Comparison of ENCODE assay signal across 1 cellular context in the genomic region with DNA sequence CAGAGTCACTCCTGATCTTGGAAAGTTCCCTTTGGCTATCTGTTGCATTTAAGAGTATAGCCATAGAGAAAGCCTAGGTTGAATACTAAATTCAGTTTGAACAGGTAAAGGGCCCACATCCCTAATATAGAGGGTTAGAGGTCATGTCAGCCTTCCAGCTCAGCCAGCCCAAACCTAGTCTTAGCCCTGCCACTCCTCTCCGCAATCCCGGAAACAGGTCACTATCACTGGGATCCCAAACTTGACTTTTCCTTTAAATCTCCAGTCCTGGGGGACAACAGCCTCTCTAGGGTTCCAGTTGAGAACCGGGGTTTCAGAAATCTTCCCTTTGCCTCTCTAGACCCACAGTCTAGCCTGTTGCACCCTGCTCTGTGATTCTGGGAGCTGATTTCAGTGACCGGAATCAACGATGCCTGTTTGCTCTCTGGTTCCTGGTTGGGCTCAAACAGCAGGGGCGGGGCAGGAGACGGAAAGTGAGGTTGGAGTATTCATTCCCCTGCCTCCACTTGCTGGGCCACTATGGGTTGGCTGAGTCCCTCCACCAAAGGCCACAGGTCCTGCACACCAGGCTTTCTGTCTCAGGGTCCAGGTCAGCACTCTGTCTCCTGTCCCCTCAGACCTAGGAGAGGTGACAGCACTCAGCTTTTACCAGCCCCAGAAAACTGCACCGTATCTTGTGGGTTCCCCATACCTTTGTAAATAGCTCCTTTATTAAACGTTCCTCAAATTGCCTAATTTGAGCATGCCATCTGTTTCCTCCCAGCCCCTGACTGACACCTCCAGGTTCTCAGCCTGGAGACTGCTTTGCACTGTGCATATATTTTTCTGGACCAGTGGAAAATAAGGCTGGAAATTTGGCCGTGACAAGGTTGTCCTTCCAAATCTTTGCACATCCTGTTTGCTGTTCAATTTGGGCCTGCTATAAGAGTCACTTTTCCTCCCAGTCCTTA.
TF ChIP-seq lines count a peak whose summit lies in the region.

No MANE protein-coding gene starts in this region.

TF ChIP-seq in GM23338, 12 proteins besides CTCF, POLR2A, EP300 and RAD21 (continued from another document):
- TF ChIP-seq, protein P1, sequence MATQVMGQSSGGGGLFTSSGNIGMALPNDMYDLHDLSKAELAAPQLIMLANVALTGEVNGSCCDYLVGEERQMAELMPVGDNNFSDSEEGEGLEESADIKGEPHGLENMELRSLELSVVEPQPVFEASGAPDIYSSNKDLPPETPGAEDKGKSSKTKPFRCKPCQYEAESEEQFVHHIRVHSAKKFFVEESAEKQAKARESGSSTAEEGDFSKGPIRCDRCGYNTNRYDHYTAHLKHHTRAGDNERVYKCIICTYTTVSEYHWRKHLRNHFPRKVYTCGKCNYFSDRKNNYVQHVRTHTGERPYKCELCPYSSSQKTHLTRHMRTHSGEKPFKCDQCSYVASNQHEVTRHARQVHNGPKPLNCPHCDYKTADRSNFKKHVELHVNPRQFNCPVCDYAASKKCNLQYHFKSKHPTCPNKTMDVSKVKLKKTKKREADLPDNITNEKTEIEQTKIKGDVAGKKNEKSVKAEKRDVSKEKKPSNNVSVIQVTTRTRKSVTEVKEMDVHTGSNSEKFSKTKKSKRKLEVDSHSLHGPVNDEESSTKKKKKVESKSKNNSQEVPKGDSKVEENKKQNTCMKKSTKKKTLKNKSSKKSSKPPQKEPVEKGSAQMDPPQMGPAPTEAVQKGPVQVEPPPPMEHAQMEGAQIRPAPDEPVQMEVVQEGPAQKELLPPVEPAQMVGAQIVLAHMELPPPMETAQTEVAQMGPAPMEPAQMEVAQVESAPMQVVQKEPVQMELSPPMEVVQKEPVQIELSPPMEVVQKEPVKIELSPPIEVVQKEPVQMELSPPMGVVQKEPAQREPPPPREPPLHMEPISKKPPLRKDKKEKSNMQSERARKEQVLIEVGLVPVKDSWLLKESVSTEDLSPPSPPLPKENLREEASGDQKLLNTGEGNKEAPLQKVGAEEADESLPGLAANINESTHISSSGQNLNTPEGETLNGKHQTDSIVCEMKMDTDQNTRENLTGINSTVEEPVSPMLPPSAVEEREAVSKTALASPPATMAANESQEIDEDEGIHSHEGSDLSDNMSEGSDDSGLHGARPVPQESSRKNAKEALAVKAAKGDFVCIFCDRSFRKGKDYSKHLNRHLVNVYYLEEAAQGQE (IDR thresholded peaks at IDR 0.05; ENCODE audit: unreplicated experiment): no peak
- no peak for TF ChIP-seq EZH2phosphoT487 (IDR thresholded peaks at IDR 0.05; ENCODE audit: unreplicated experiment)
- TF ChIP-seq EZH2 (IDR thresholded peaks at IDR 0.05; ENCODE audit: low read depth, unreplicated experiment): no peak
- TF ChIP-seq, protein P2, sequence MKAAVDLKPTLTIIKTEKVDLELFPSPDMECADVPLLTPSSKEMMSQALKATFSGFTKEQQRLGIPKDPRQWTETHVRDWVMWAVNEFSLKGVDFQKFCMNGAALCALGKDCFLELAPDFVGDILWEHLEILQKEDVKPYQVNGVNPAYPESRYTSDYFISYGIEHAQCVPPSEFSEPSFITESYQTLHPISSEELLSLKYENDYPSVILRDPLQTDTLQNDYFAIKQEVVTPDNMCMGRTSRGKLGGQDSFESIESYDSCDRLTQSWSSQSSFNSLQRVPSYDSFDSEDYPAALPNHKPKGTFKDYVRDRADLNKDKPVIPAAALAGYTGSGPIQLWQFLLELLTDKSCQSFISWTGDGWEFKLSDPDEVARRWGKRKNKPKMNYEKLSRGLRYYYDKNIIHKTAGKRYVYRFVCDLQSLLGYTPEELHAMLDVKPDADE (IDR thresholded peaks at IDR 0.05): no peak
- no peak for TF ChIP-seq CREB1 (CRISPR knock-in tag; IDR thresholded peaks at IDR 0.05; ENCODE audit: low read depth)
- TF ChIP-seq, protein P3, sequence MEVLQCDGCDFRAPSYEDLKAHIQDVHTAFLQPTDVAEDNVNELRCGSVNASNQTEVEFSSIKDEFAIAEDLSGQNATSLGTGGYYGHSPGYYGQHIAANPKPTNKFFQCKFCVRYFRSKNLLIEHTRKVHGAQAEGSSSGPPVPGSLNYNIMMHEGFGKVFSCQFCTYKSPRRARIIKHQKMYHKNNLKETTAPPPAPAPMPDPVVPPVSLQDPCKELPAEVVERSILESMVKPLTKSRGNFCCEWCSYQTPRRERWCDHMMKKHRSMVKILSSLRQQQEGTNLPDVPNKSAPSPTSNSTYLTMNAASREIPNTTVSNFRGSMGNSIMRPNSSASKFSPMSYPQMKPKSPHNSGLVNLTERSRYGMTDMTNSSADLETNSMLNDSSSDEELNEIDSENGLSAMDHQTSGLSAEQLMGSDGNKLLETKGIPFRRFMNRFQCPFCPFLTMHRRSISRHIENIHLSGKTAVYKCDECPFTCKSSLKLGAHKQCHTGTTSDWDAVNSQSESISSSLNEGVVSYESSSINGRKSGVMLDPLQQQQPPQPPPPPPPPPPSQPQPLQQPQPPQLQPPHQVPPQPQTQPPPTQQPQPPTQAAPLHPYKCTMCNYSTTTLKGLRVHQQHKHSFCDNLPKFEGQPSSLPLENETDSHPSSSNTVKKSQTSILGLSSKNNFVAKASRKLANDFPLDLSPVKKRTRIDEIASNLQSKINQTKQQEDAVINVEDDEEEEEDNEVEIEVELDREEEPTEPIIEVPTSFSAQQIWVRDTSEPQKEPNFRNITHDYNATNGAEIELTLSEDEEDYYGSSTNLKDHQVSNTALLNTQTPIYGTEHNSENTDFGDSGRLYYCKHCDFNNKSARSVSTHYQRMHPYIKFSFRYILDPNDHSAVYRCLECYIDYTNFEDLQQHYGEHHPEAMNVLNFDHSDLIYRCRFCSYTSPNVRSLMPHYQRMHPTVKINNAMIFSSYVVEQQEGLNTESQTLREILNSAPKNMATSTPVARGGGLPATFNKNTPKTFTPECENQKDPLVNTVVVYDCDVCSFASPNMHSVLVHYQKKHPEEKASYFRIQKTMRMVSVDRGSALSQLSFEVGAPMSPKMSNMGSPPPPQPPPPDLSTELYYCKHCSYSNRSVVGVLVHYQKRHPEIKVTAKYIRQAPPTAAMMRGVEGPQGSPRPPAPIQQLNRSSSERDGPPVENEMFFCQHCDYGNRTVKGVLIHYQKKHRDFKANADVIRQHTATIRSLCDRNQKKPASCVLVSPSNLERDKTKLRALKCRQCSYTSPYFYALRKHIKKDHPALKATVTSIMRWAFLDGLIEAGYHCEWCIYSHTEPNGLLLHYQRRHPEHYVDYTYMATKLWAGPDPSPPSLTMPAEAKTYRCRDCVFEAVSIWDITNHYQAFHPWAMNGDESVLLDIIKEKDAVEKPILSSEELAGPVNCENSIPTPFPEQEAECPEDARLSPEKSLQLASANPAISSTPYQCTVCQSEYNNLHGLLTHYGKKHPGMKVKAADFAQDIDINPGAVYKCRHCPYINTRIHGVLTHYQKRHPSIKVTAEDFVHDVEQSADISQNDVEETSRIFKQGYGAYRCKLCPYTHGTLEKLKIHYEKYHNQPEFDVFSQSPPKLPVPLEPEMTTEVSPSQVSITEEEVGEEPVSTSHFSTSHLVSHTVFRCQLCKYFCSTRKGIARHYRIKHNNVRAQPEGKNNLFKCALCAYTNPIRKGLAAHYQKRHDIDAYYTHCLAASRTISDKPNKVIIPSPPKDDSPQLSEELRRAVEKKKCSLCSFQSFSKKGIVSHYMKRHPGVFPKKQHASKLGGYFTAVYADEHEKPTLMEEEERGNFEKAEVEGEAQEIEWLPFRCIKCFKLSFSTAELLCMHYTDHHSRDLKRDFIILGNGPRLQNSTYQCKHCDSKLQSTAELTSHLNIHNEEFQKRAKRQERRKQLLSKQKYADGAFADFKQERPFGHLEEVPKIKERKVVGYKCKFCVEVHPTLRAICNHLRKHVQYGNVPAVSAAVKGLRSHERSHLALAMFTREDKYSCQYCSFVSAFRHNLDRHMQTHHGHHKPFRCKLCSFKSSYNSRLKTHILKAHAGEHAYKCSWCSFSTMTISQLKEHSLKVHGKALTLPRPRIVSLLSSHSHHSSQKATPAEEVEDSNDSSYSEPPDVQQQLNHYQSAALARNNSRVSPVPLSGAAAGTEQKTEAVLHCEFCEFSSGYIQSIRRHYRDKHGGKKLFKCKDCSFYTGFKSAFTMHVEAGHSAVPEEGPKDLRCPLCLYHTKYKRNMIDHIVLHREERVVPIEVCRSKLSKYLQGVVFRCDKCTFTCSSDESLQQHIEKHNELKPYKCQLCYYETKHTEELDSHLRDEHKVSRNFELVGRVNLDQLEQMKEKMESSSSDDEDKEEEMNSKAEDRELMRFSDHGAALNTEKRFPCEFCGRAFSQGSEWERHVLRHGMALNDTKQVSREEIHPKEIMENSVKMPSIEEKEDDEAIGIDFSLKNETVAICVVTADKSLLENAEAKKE (CRISPR knock-in tag; IDR thresholded peaks at IDR 0.05): no peak
